Comparison of ENCODE assay signal across 11 cellular contexts in the genomic region with DNA sequence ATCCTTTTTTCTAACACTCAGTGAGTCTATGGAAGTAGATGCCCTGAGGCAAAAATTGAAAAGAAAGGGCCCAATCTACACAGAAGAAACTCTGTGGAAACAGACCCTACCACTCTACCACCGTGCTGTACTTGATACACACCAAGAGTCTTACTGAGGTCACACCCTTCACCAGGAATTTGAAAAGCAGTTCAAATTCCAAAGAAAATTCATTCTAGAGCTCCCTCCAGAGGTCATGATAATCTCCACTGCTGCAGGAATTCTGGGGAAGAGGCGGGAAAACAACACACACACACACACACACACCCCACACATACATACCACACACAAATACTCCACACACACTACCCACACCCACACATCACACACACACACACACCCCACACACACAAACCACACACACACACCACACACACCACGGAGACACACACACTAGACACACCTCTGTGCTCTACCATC.
DNase-seq lines count a peak whose midpoint lies in the region; ATAC-seq, FAIRE-seq and TF ChIP-seq lines count a peak whose summit lies in the region.
"Had no signal": no experiment of that assay in that cellular context is flagged by ENCODE, and none has a peak within 500 bp of the region (broad histone marks: within the 10 kb centered on the region; RNA-seq: fewer than 3 reads in every experiment).

No MANE protein-coding gene starts in this region.

- H2BK15ac ChIP-seq in H1 (ENCODE audit: low read length) = peak overlapping the region; percentile 25; the same call in 1 of the 2 replicates

- peak overlapping the region; percentile 95 for H2BK12ac ChIP-seq in H1 (ENCODE audit: low read depth, low read length)

- H3K79me1 ChIP-seq in H1 (ENCODE audit: low read depth, low read length) = no peaks in the 10 kb centered on the region

- TF ChIP-seq CTCF in AG09309 (IDR thresholded peaks at IDR 0.05; ENCODE audit: control insufficient read depth, insufficient read depth, low read depth, low read length, missing control alignments) (peak; percentile 31), LNCAP (IDR thresholded peaks at IDR 0.05) (peak; percentile 27; the same call in 1 of the 2 replicates), H1 (IDR thresholded peaks at IDR 0.05; ENCODE audit: control extremely low read depth in 1 of 3, insufficient read depth in 1 of 3, low read depth in 1 of 3, low read length in 3 of 3) (peak in 2 of 3 experiments; percentile 25 to 59; a peak in 2 of 4 replicates)

- TF ChIP-seq RAD21 in H1 (IDR thresholded peaks at IDR 0.05 in 1 of 2, conservative IDR thresholded peaks at IDR 0.05 in 1 of 2; ENCODE audit: low read depth in 2 of 2, low read length in 2 of 2) = peak; percentile 60 to 63

- H4K8ac ChIP-seq in H1 (ENCODE audit: extremely low read depth, insufficient read depth, low read length) = no peak overlapping the region

- 0 out of 2 replicates have a peak overlapping the region, but pooled peaks have one; percentile 13 for H2BK5ac ChIP-seq in H1 (ENCODE audit: low read depth, low read length)

- no peak for TF ChIP-seq EP300 in H1 (IDR thresholded peaks at IDR 0.05; ENCODE audit: borderline replicate concordance in 1 of 2, low read depth in 2 of 2, low read length in 2 of 2)

- H3K18ac ChIP-seq in H1 (ENCODE audit: extremely low read depth, low read length) = no peak overlapping the region

- DNase-seq in AG09309 (ENCODE audit: low read depth) (no peak), H1 (ENCODE audit: low read depth in 1 of 2, low spot score in 2 of 2) (no peak), left kidney (ENCODE audit: low read depth, low spot score) (peak; percentile 49), SIG-M5 treated with dmso at 0.1 percent for 504 hours (lab: John Stamatoyannopoulos, UW; ENCODE audit: unreplicated experiment) (no peak), GM12891 (ENCODE audit: insufficient read length, low spot score) (no peak)
- DNase-seq in stimulated activated naive CD8-positive, alpha-beta T cell treated with anti-CD3 and anti-CD28 coated beads, Interleukin-15, Interleukin-2, amounts not matched to agents 100 U/mL and 50 U/mL, for 24 hours = no peak
- DNase-seq in effector memory CD4-positive, alpha-beta T cell = no peak
- DNase-seq: activated CD4-positive, alpha-beta T cell treated with anti-CD3 and anti-CD28 coated beads for 48 hours; dorsolateral prefrontal cortex; NCI-H187 treated with DMSO at 0.1 percent for 48 hours had no signal

- H3K27me3 ChIP-seq in H1 (replicated peaks in 1 of 4; ENCODE audit: control insufficient read depth in 3 of 4, extremely low read depth in 1 of 4, insufficient read depth in 3 of 4, low read length in 3 of 4) = no peaks in the 10 kb centered on the region
- H3K27me3 ChIP-seq in effector memory CD4-positive, alpha-beta T cell (replicated peaks; ENCODE audit: control insufficient read depth, insufficient read depth, low read length, poor library complexity, severe bottlenecking) = no peaks in the 10 kb centered on the region
- H3K27me3 ChIP-seq: dorsolateral prefrontal cortex had no signal

- peak overlapping the region; percentile 22 for H4K91ac ChIP-seq in H1 (replicated peaks; ENCODE audit: insufficient read length, low read length)

- no peak overlapping the region for H3K23ac ChIP-seq in H1 (ENCODE audit: insufficient read length)

- H3K4me3 ChIP-seq in AG09309 (ENCODE audit: control insufficient read depth, low read depth, low read length) = no peak overlapping the region
- no peak overlapping the region for H3K4me3 ChIP-seq in H1 (ENCODE audit: extremely low read depth in 1 of 4, insufficient read depth in 2 of 4, low read depth in 3 of 4, low read length in 4 of 4)
- H3K4me3 ChIP-seq in effector memory CD4-positive, alpha-beta T cell (ENCODE audit: insufficient read depth, low read depth, low read length, poor library complexity, severe bottlenecking) = no peak overlapping the region
- H3K4me3 ChIP-seq: dorsolateral prefrontal cortex had no signal

- TF ChIP-seq POLR2A in H1 (IDR thresholded peaks at IDR 0.05; ENCODE audit: control extremely low read depth in 1 of 2, low read depth in 2 of 2, low read length in 2 of 2) (no peak), GM12891 (IDR thresholded peaks at IDR 0.05; ENCODE audit: low read depth, low read length) (no peak)

- CTCF ChIA-PET in H1 (lab: Charles Lee; ENCODE audit: partially characterized antibody) = interaction anchor here (0.6 to 2.1 kb wide), 16 partner anchors 9 to 540 kb away, joined by 3 to 8 read pairs (median 4); no protein-coding TSS in a partner anchor

- H3K14ac ChIP-seq in H1 (ENCODE audit: insufficient read length) = no peak overlapping the region

- WGBS in H1 (ENCODE audit: extremely low coverage in 1 of 2, insufficient coverage in 1 of 2, insufficient read length in 1 of 2, insufficient replicate concordance in 2 of 2, low coverage in 1 of 2, low lambda C conversion rate in 2 of 2, missing lambda C conversion rate in 1 of 2), 2 experiments = 82% methylated on average over 3 of the region's 3 CpGs; no CpG with 5 or more reads in 1 of the 2 experiments

- no peak for ATAC-seq in stimulated activated naive CD8-positive, alpha-beta T cell treated with anti-CD3 and anti-CD28 coated beads, Interleukin-15, Interleukin-2, amounts not matched to agents 100 U/mL and 50 U/mL, for 24 hours

- no peak overlapping the region for H3K9ac ChIP-seq in H1 (replicated peaks in 1 of 4; ENCODE audit: extremely low read depth in 1 of 4, low read depth in 3 of 4, low read length in 3 of 4)

- no peak overlapping the region for H3K4me2 ChIP-seq in H1 (ENCODE audit: insufficient read depth in 1 of 2, low read depth in 2 of 2, low read length in 2 of 2)

- peaks cover 2% of the 10 kb centered on the region; the same call in 1 of the 2 replicates for H3K23me2 ChIP-seq in H1 (ENCODE audit: low read depth, low read length)

- H4K5ac ChIP-seq in H1 (ENCODE audit: insufficient read length, low read depth, low read length) = no peak overlapping the region

- H3K4me1 ChIP-seq in H1 (replicated peaks in 1 of 4; ENCODE audit: control insufficient read depth in 3 of 4, insufficient read depth in 4 of 4, low read length in 3 of 4) = no peaks in the 10 kb centered on the region
- no peaks in the 10 kb centered on the region for H3K4me1 ChIP-seq in effector memory CD4-positive, alpha-beta T cell (ENCODE audit: control insufficient read depth, insufficient read depth, low read length, poor library complexity, severe bottlenecking)

- no peak overlapping the region for H3K4ac ChIP-seq in H1 (replicated peaks; ENCODE audit: insufficient read length, low read depth, low read length)

- no peak overlapping the region for H2BK120ac ChIP-seq in H1 (replicated peaks; ENCODE audit: low read depth, low read length)

- H3K27ac ChIP-seq in H1 (ENCODE audit: low read depth, low read length) = no peak overlapping the region
- no peak overlapping the region for H3K27ac ChIP-seq in effector memory CD4-positive, alpha-beta T cell (ENCODE audit: insufficient read depth, low read length, poor library complexity, severe bottlenecking)
- H3K27ac ChIP-seq: dorsolateral prefrontal cortex had no signal

- no peaks in the 10 kb centered on the region for H3K36me3 ChIP-seq in H1 (ENCODE audit: control insufficient read depth in 2 of 4, insufficient read depth in 4 of 4, low read length in 3 of 4)
- H3K36me3 ChIP-seq in effector memory CD4-positive, alpha-beta T cell (ENCODE audit: control insufficient read depth, insufficient read depth, low read length) = no peaks in the 10 kb centered on the region

- H3K79me2 ChIP-seq in H1 (ENCODE audit: control insufficient read depth in 1 of 2, insufficient read depth in 2 of 2, low read length in 2 of 2) = no peaks in the 10 kb centered on the region

- peak overlapping the region; percentile 56; the same call in 1 of the 2 replicates for H2AK5ac ChIP-seq in H1 (ENCODE audit: low read depth, low read length)

- no peak overlapping the region for H2AFZ ChIP-seq in H1 (ENCODE audit: low read length)

- H3K9me3 ChIP-seq in H1 (ENCODE audit: insufficient read depth in 2 of 2, low read depth in 1 of 2, low read length in 1 of 2) = no peaks in the 10 kb centered on the region
- no peaks in the 10 kb centered on the region for H3K9me3 ChIP-seq in effector memory CD4-positive, alpha-beta T cell (ENCODE audit: control insufficient read depth, low read length)

- POLR2A ChIA-PET in H1 (lab: Charles Lee; ENCODE audit: partially characterized antibody) = interaction anchor here (2.1 kb wide), 1 partner anchor 12 kb away, joined by 5 read pairs; no protein-coding TSS in a partner anchor

- H2BK20ac ChIP-seq in H1 (ENCODE audit: low read length) = peak overlapping the region; percentile 24; the same call in 1 of the 2 replicates

- H3K56ac ChIP-seq in H1 (replicated peaks; ENCODE audit: insufficient read length, low read depth, low read length) = no peak overlapping the region

- FAIRE-seq in H1 (lab: Jason Lieb, UNC) (peak; percentile 85), GM12891 (lab: Jason Lieb, UNC) (no peak)

- peaks cover 0 to 1% of the 10 kb centered on the region in 2 experiments for H4K20me1 ChIP-seq in H1 (replicated peaks in 1 of 2; ENCODE audit: control insufficient read depth in 1 of 2, insufficient read depth in 2 of 2, low read length in 2 of 2)

TF ChIP-seq in H1, 55 proteins besides CTCF, POLR2A, EP300 and RAD21 (continues in another document):
- TF ChIP-seq SRF (IDR thresholded peaks at IDR 0.05; ENCODE audit: low read depth, low read length) (no peak), TEAD4 (IDR thresholded peaks at IDR 0.05; ENCODE audit: low read depth, low read length) (peak; percentile 71)
- TF ChIP-seq, protein P1, sequence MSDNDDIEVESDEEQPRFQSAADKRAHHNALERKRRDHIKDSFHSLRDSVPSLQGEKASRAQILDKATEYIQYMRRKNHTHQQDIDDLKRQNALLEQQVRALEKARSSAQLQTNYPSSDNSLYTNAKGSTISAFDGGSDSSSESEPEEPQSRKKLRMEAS (IDR thresholded peaks at IDR 0.05) = peak; percentile 41

TF ChIP-seq in GM12891, 5 proteins besides CTCF, POLR2A, EP300 and RAD21:
- TF ChIP-seq PAX5 (IDR thresholded peaks at IDR 0.05; ENCODE audit: insufficient read depth, low read length, severe bottlenecking) (no peak), POU2F2 (IDR thresholded peaks at IDR 0.05; ENCODE audit: low read depth, low read length) (no peak), SPI1 (IDR thresholded peaks at IDR 0.05; ENCODE audit: low read depth, low read length) (no peak), POLR2AphosphoS5 (IDR thresholded peaks at IDR 0.05; ENCODE audit: low read depth, low read length) (no peak), TAF1 (IDR thresholded peaks at IDR 0.05; ENCODE audit: low read depth, low read length) (no peak)
